Comparison of ENCODE assay signal across 1 cellular context in genomic region chr3:14425574-14426304, GRCh38.
TF ChIP-seq lines count a peak whose summit lies in the region.

No MANE protein-coding gene starts in this region.

TF ChIP-seq in SK-N-SH treated with all-trans-retinoic acid at 6 μM for 48 hours, 23 proteins besides CTCF, POLR2A, EP300 and RAD21 (continued from another document):
- no peak for TF ChIP-seq CREB5 (CRISPR knock-in tag; IDR thresholded peaks at IDR 0.05; ENCODE audit: low read depth)
- no peak for TF ChIP-seq ZC3H10 (CRISPR knock-in tag; IDR thresholded peaks at IDR 0.05)
- TF ChIP-seq ARNTL (CRISPR knock-in tag; IDR thresholded peaks at IDR 0.05; ENCODE audit: borderline replicate concordance, low read depth): no peak
